11 cellular contexts compared by ENCODE assay signal in the genomic region with DNA sequence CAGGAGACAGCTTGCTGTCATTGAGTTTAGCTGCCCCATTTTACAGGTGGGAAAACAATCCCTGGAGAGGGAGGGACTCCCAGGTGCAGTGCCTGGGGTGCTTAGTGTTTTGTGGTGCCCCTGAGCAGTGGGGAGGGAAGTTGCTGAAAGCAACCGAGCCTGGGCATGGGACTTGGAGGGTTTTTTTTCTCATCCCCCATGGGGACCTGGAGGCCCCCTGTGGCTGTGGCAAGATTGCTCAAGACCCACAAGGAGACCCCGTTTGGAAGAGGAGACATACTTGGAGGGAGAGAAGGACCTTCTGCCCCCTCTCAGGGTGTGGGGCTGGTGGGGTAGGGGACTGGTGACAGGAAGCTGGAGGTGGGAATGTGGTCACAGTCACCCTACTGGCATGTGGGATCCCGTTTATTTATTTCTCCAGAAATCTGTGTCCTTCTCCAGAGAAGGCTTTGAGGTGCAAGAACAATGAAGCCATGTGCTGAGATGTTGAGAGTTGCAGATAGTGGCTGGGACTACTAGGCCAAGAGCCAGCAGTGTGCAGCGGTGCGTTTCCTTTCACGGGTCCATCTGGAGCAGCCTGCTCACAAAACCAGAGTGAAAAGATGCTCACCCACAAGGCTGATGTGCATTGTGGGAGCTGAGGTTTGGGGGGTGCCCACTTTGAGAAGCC. TPM values are rescaled to one million over a fixed set of nuclear protein-coding genes. Genes with fewer than 3 reads are reported as not detected.
DNase-seq lines count a peak whose midpoint lies in the region; ATAC-seq and TF ChIP-seq lines count a peak whose summit lies in the region.
"Had no signal": no experiment of that assay in that cellular context is flagged by ENCODE, and none has a peak within 500 bp of the region (broad histone marks: within the 10 kb centered on the region; RNA-seq: fewer than 3 reads in every experiment).

No MANE protein-coding gene starts in this region.

- no peaks in the 10 kb centered on the region for H3K79me2 ChIP-seq in Karpas-422 (ENCODE audit: low read length)

- H3K4me2 ChIP-seq in Karpas-422 (ENCODE audit: low read depth, low read length, poor library complexity, severe bottlenecking), result peak overlapping the region; percentile 73
- H3K4me2 ChIP-seq: PC-9 had no signal

- H3K27ac Mint-ChIP-seq in endodermal cell, result peak overlapping the region; percentile 70
- H3K27ac Mint-ChIP-seq in effector memory CD8-positive, alpha-beta T cell, result no peak overlapping the region

- no peak for TF ChIP-seq POLR2A in upper lobe of left lung (IDR thresholded peaks at IDR 0.05)

- intact Hi-C loops in Right ventricle myocardium inferior (cut with DNase I), result loop anchor here (5.0 kb wide), 1 partner anchor 37 kb away; no protein-coding TSS in a partner anchor
- intact Hi-C loops in cardiac septum (cut with DNase I), result no loop called here
- intact Hi-C loops in sciatic nerve (cut with DNase I), result no loop called here

- H3K4me1 ChIP-seq in Karpas-422 (ENCODE audit: low read length), result peaks cover 87% of the 10 kb centered on the region
- H3K4me1 ChIP-seq in endodermal cell (ENCODE audit: control insufficient read depth, insufficient read depth, low read length), result peaks cover 16% of the 10 kb centered on the region
- peaks cover 88 to 98% (median 95%) of the 10 kb centered on the region in 4 donors for H3K4me1 ChIP-seq in upper lobe of left lung

- DNase-seq in Right ventricle myocardium inferior (ENCODE audit: missing footprints), result no peak
- DNase-seq in cardiac septum (ENCODE audit: low spot score), result no peak
- peak; percentile 88 for DNase-seq in Karpas-422
- no peak for DNase-seq in endodermal cell
- DNase-seq in upper lobe of left lung, result no peak
- DNase-seq in sciatic nerve (ENCODE audit: low spot score), result no peak
- DNase-seq in effector memory CD8-positive, alpha-beta T cell, result no peak
- DNase-seq in HUDEP-2 (lab: John Stamatoyannopoulos, UW; ENCODE audit: unreplicated experiment in 76 of 76), result no peak
- DNase-seq: stimulated activated naive CD4-positive, alpha-beta T cell treated with Interleukin-2 at 50 U/mL for 16 hours had no signal

- no peaks in the 10 kb centered on the region for H3K27me3 Mint-ChIP-seq in endodermal cell (ENCODE audit: insufficient read depth)
- no peaks in the 10 kb centered on the region for H3K27me3 Mint-ChIP-seq in effector memory CD8-positive, alpha-beta T cell

- no peak for TF ChIP-seq EP300 in upper lobe of left lung (IDR thresholded peaks at IDR 0.05)

- H3K36me3 ChIP-seq in Karpas-422 (ENCODE audit: insufficient read depth, low read length) (no peaks in the 10 kb centered on the region), endodermal cell (ENCODE audit: control insufficient read depth, insufficient read depth, low read length) (peaks cover 5% of the 10 kb centered on the region), upper lobe of left lung (no peaks in the 10 kb centered on the region)

- H3K4me3 ChIP-seq in Karpas-422 (ENCODE audit: low read length) (peak overlapping the region; percentile 57), endodermal cell (ENCODE audit: low read length) (no peak overlapping the region), upper lobe of left lung (no peak overlapping the region)
- H3K4me3 ChIP-seq: coronary artery, PC-9 had no signal

- TF ChIP-seq CTCF in endodermal cell (conservative IDR thresholded peaks at IDR 0.05), result no peak
- no peak for TF ChIP-seq CTCF in upper lobe of left lung (IDR thresholded peaks at IDR 0.05)

- H3K27me3 ChIP-seq in Karpas-422 (ENCODE audit: low read length) (no peaks in the 10 kb centered on the region), endodermal cell (ENCODE audit: control insufficient read depth, insufficient read depth, low read length, poor library complexity, severe bottlenecking) (no peaks in the 10 kb centered on the region), upper lobe of left lung (no peaks in the 10 kb centered on the region)

- peaks cover 32% of the 10 kb centered on the region for H4K20me1 ChIP-seq in Karpas-422 (ENCODE audit: insufficient read depth, low read depth, low read length)

- no peak overlapping the region for H3K4me3 Mint-ChIP-seq in endodermal cell
- H3K4me3 Mint-ChIP-seq in effector memory CD8-positive, alpha-beta T cell, result no peak overlapping the region

- peaks cover 3% of the 10 kb centered on the region for H3K36me3 Mint-ChIP-seq in endodermal cell (ENCODE audit: low read depth)
- no peaks in the 10 kb centered on the region for H3K36me3 Mint-ChIP-seq in effector memory CD8-positive, alpha-beta T cell (ENCODE audit: insufficient read depth)

- H3K27ac ChIP-seq in Karpas-422 (ENCODE audit: low read length) (peak overlapping the region; percentile 78), endodermal cell (ENCODE audit: low read depth, low read length) (no peak overlapping the region), upper lobe of left lung (peak overlapping the region; percentile 43 to 85 (median 66))
- H3K27ac ChIP-seq: PC-9 had no signal

- H2AFZ ChIP-seq in Karpas-422 (ENCODE audit: low read length), result no peak overlapping the region
- H2AFZ ChIP-seq: PC-9 had no signal

- no peaks in the 10 kb centered on the region for H3K9me3 Mint-ChIP-seq in endodermal cell
- no peaks in the 10 kb centered on the region for H3K9me3 Mint-ChIP-seq in effector memory CD8-positive, alpha-beta T cell

- 89 to 100% methylated on average over 2 to 6 of the region's 6 CpGs for WGBS in endodermal cell (ENCODE audit: insufficient coverage in 1 of 2, insufficient read length in 1 of 2), 2 experiments
- WGBS in upper lobe of left lung, 2 donors, result 15 to 18% methylated on average over 5 to 6 of the region's 6 CpGs

- H3K9me3 ChIP-seq in Karpas-422 (ENCODE audit: low read length), result no peaks in the 10 kb centered on the region
- no peaks in the 10 kb centered on the region for H3K9me3 ChIP-seq in endodermal cell (ENCODE audit: control insufficient read depth, low read length)
- no peaks in the 10 kb centered on the region for H3K9me3 ChIP-seq in upper lobe of left lung

- ATAC-seq in Right ventricle myocardium inferior (peak; percentile 35), upper lobe of left lung (ENCODE audit: low FRiP score in 2 of 2) (no peak), sciatic nerve (no peak)
- no peak for ATAC-seq in effector memory CD8-positive, alpha-beta T cell (replicated peaks)

- H3K9me2 ChIP-seq in Karpas-422 (replicated peaks; ENCODE audit: insufficient read depth, low read length), result no peaks in the 10 kb centered on the region

- peak overlapping the region; percentile 54 for H3K9ac ChIP-seq in Karpas-422 (ENCODE audit: low read length)
- no peak overlapping the region for H3K9ac ChIP-seq in endodermal cell (ENCODE audit: extremely low read depth, low read length, poor library complexity, severe bottlenecking)

- peaks cover 83% of the 10 kb centered on the region for H3K4me1 Mint-ChIP-seq in endodermal cell
- peaks cover 9 to 29% of the 10 kb centered on the region in 2 donors for H3K4me1 Mint-ChIP-seq in effector memory CD8-positive, alpha-beta T cell (ENCODE audit: low read depth in 2 of 2)

RNA-seq across cellular contexts. Expression of a gene that starts 21.5 kb away (rescaled TPM):
- total RNA-seq in Right ventricle myocardium inferior, result 48.8 TPM
- 40.7 TPM for total RNA-seq in cardiac septum
- total RNA-seq in Karpas-422 (2014; rRNA removed; shearing (Covaris generic); ENCODE audit: low replicate concordance), result 63.0 and 73.1 TPM in 2 replicates
- 10 to 100 TPM; 65.3 to 67.5 TPM for total RNA-seq in endodermal cell
- 77.5 TPM for polyA plus RNA-seq in endodermal cell (2013, experiment 1 of 2)
- polyA plus RNA-seq in endodermal cell (2013, experiment 2 of 2), result 68.6 TPM
- 10 to 100 TPM; 51.0 to 99.2 (median 91.8) TPM for total RNA-seq in upper lobe of left lung
- 96.7 TPM for total RNA-seq in sciatic nerve
